In genomic region chr17:42277342-42277712, GRCh38 we compare ENCODE assay signal across 8 cellular contexts. TPM values are rescaled to one million over a fixed set of nuclear protein-coding genes. Genes with fewer than 3 reads are reported as not detected.
DNase-seq lines count a peak whose midpoint lies in the region; ATAC-seq and TF ChIP-seq lines count a peak whose summit lies in the region.

No MANE protein-coding gene starts in this region.

- no peak for DNase-seq in activated CD8-positive, alpha-beta memory T cell treated with anti-CD3 and anti-CD28 coated beads, Interleukin-2, amount 10 ng/mL, durations not matched to agents 7 days and 5 days
- DNase-seq in activated CD8-positive, alpha-beta memory T cell treated with anti-CD3 and anti-CD28 coated beads, Interleukin-2, amount 50 U/mL, for 4 hours: no peak
- DNase-seq in right lobe of liver (no peak), thoracic aorta (ENCODE audit: low spot score) (no peak), NCI-H1417 treated with DMSO at 0.1 percent for 48 hours (lab: John Stamatoyannopoulos, UW) (no peak), NCI-H146 (lab: John Stamatoyannopoulos, UW) (no peak)

- peaks cover 37% of the 10 kb centered on the region for H3K4me1 Mint-ChIP-seq in activated CD8-positive, alpha-beta memory T cell treated with anti-CD3 and anti-CD28 coated beads, Interleukin-2, amount 10 ng/mL, durations not matched to agents 7 days and 5 days
- H3K4me1 Mint-ChIP-seq in activated T-helper 17 cell treated with anti-CD3 and anti-CD28 coated beads, Interleukin-2, amount 50 U/mL, for 72 hours: peaks cover 16% of the 10 kb centered on the region

- ATAC-seq in activated CD8-positive, alpha-beta memory T cell treated with anti-CD3 and anti-CD28 coated beads, Interleukin-2, amount 10 ng/mL, durations not matched to agents 7 days and 5 days: no peak
- no peak for ATAC-seq in activated T-helper 17 cell treated with anti-CD3 and anti-CD28 coated beads, Interleukin-2, amount 50 U/mL, for 72 hours (replicated peaks)
- ATAC-seq in right lobe of liver: peak; percentile 10 to 48 (median 34)
- no peak for ATAC-seq in thoracic aorta (ENCODE audit: insufficient number of reproducible peaks, low FRiP score, low read depth)
- no peak for ATAC-seq in HG03280 (IDR thresholded peaks at IDR 0.05; ENCODE audit: unreplicated experiment)

- H3K36me3 Mint-ChIP-seq in activated CD8-positive, alpha-beta memory T cell treated with anti-CD3 and anti-CD28 coated beads, Interleukin-2, amount 10 ng/mL, durations not matched to agents 7 days and 5 days: peaks cover 8% of the 10 kb centered on the region
- peaks cover 50% of the 10 kb centered on the region for H3K36me3 Mint-ChIP-seq in activated T-helper 17 cell treated with anti-CD3 and anti-CD28 coated beads, Interleukin-2, amount 50 U/mL, for 72 hours (ENCODE audit: low read depth)

- intact Hi-C loops in right lobe of liver (cut with DNase I): no loop called here

- H3K9me3 Mint-ChIP-seq in activated CD8-positive, alpha-beta memory T cell treated with anti-CD3 and anti-CD28 coated beads, Interleukin-2, amount 10 ng/mL, durations not matched to agents 7 days and 5 days (ENCODE audit: low read depth): no peaks in the 10 kb centered on the region
- no peaks in the 10 kb centered on the region for H3K9me3 Mint-ChIP-seq in activated T-helper 17 cell treated with anti-CD3 and anti-CD28 coated beads, Interleukin-2, amount 50 U/mL, for 72 hours

- TF ChIP-seq CTCF in right lobe of liver (IDR thresholded peaks at IDR 0.05): no peak
- no peak for TF ChIP-seq CTCF in thoracic aorta (IDR thresholded peaks at IDR 0.05)

- CTCF ChIA-PET in activated CD8-positive, alpha-beta memory T cell treated with anti-CD3 and anti-CD28 coated beads, Interleukin-2, amount 10 ng/mL, durations not matched to agents 7 days and 5 days (lab: Charles Lee): interaction anchor here (1.0 to 3.5 kb wide), 6 partner anchors 10 to 129 kb away, joined by 3 to 17 read pairs (median 6); partner anchors contain the start of gene STAT5A

- peak overlapping the region; percentile 66 for H3K4me3 Mint-ChIP-seq in activated CD8-positive, alpha-beta memory T cell treated with anti-CD3 and anti-CD28 coated beads, Interleukin-2, amount 10 ng/mL, durations not matched to agents 7 days and 5 days
- peak overlapping the region; percentile 81 for H3K4me3 Mint-ChIP-seq in activated T-helper 17 cell treated with anti-CD3 and anti-CD28 coated beads, Interleukin-2, amount 50 U/mL, for 72 hours

- H3K36me3 ChIP-seq in right lobe of liver (no peaks in the 10 kb centered on the region), thoracic aorta (no peaks in the 10 kb centered on the region)

- no peak for TF ChIP-seq POLR2A in right lobe of liver (IDR thresholded peaks at IDR 0.05)

- H3K27ac ChIP-seq in right lobe of liver (peak overlapping the region; percentile 98 to 99 (median 98)), thoracic aorta (peak overlapping the region; percentile 83 to 88)

- peak overlapping the region in 1 of 3 donors; percentile 90 for H3K4me3 ChIP-seq in right lobe of liver
- H3K4me3 ChIP-seq in thoracic aorta: peak overlapping the region; percentile 88

- peak overlapping the region; percentile 77 for H3K27ac Mint-ChIP-seq in activated CD8-positive, alpha-beta memory T cell treated with anti-CD3 and anti-CD28 coated beads, Interleukin-2, amount 10 ng/mL, durations not matched to agents 7 days and 5 days
- H3K27ac Mint-ChIP-seq in activated T-helper 17 cell treated with anti-CD3 and anti-CD28 coated beads, Interleukin-2, amount 50 U/mL, for 72 hours: peak overlapping the region; percentile 91

- 50% methylated on average over 3 of the region's 6 CpGs for WGBS in right lobe of liver (ENCODE audit: insufficient coverage, low coverage, low lambda C conversion rate, missing lambda C conversion rate)

- H3K27me3 ChIP-seq in right lobe of liver (no peaks in the 10 kb centered on the region), thoracic aorta (replicated peaks; ENCODE audit: insufficient read depth) (no peaks in the 10 kb centered on the region)

- H3K27me3 Mint-ChIP-seq in activated CD8-positive, alpha-beta memory T cell treated with anti-CD3 and anti-CD28 coated beads, Interleukin-2, amount 10 ng/mL, durations not matched to agents 7 days and 5 days: no peaks in the 10 kb centered on the region
- H3K27me3 Mint-ChIP-seq in activated T-helper 17 cell treated with anti-CD3 and anti-CD28 coated beads, Interleukin-2, amount 50 U/mL, for 72 hours: no peaks in the 10 kb centered on the region

- H3K9me3 ChIP-seq in right lobe of liver (no peaks in the 10 kb centered on the region), thoracic aorta (no peaks in the 10 kb centered on the region)

- H3K4me1 ChIP-seq in right lobe of liver: peaks cover 0 to 22% (median 7%) of the 10 kb centered on the region in 4 donors
- peaks cover 17 to 39% of the 10 kb centered on the region in 2 donors for H3K4me1 ChIP-seq in thoracic aorta (ENCODE audit: control insufficient read depth in 1 of 2, low read depth in 2 of 2)

RNA-seq across cellular contexts. Expression of gene STAT5B, which starts 1.1 kb away (rescaled TPM):
- total RNA-seq in activated CD8-positive, alpha-beta memory T cell treated with anti-CD3 and anti-CD28 coated beads, Interleukin-2, amount 10 ng/mL, durations not matched to agents 7 days and 5 days: 100 to 1,000 TPM; 112 to 116 TPM
- 100 to 1,000 TPM; 124 to 255 TPM for total RNA-seq in activated T-helper 17 cell treated with anti-CD3 and anti-CD28 coated beads, Interleukin-2, amount 50 U/mL, for 72 hours
- 10 to 100 TPM; 21.2 to 29.0 (median 26.7) TPM for total RNA-seq in right lobe of liver
- 100 to 1,000 TPM in 1 of 2 donors, 10 to 100 TPM in 1; 95.2 to 117 TPM for total RNA-seq in thoracic aorta

RNA-seq across cellular contexts. Expression of gene STAT5A, which starts 11.0 kb away (rescaled TPM):
- total RNA-seq in activated CD8-positive, alpha-beta memory T cell treated with anti-CD3 and anti-CD28 coated beads, Interleukin-2, amount 10 ng/mL, durations not matched to agents 7 days and 5 days: 100 to 1,000 TPM; 118 to 127 TPM
- 100 to 1,000 TPM; 133 to 305 TPM for total RNA-seq in activated T-helper 17 cell treated with anti-CD3 and anti-CD28 coated beads, Interleukin-2, amount 50 U/mL, for 72 hours
- 10 to 100 TPM in 1 of 6 experiments, 1 to 10 TPM in 5; 4.8 to 11.5 (median 7.7) TPM for total RNA-seq in right lobe of liver
- 10 to 100 TPM; 65.5 to 69.8 TPM for total RNA-seq in thoracic aorta

Comparison
In these comparisons a context has a peak if more than half of its experiments do, and no peak if none do; other contexts are left out.
1. ATAC-seq: peak in right lobe of liver (4 of 4); none in activated CD8-positive, alpha-beta memory T cell treated with anti-CD3 and anti-CD28 coated beads, Interleukin-2, amount 10 ng/mL, durations not matched to agents 7 days and 5 days (single experiment), activated T-helper 17 cell treated with anti-CD3 and anti-CD28 coated beads, Interleukin-2, amount 50 U/mL, for 72 hours (single experiment), thoracic aorta (single experiment) and HG03280 (single experiment).
2. RNA of gene STAT5A, which starts 11.0 kb away (total RNA-seq): 133 to 305 TPM in activated T-helper 17 cell treated with anti-CD3 and anti-CD28 coated beads, Interleukin-2, amount 50 U/mL, for 72 hours, 118 to 127 TPM in activated CD8-positive, alpha-beta memory T cell treated with anti-CD3 and anti-CD28 coated beads, Interleukin-2, amount 10 ng/mL, durations not matched to agents 7 days and 5 days and 65.5 to 69.8 TPM in thoracic aorta; 4.8 to 11.5 TPM in right lobe of liver; every median in the first group is over 4 times any median in the second.